In genomic region chr4:87121332-87122065, GRCh38 we compare ENCODE assay signal across 11 cellular contexts.
DNase-seq lines count a peak whose midpoint lies in the region; ATAC-seq and TF ChIP-seq lines count a peak whose summit lies in the region.
"Had no signal": no experiment of that assay in that cellular context is flagged by ENCODE, and none has a peak within 500 bp of the region (broad histone marks: within the 10 kb centered on the region; RNA-seq: fewer than 3 reads in every experiment).

No MANE protein-coding gene starts in this region.

- intact Hi-C loops in right cardiac atrium (cut with DNase I) (no loop called here), PC-3 (cut with micrococcal nuclease) (no loop called here)

- H2AFZ ChIP-seq in GM23338: no peak overlapping the region
- no peak overlapping the region for H2AFZ ChIP-seq in Karpas-422 (ENCODE audit: low read length)
- no peak overlapping the region for H2AFZ ChIP-seq in PC-3 (ENCODE audit: low read length)
- H2AFZ ChIP-seq: PC-9 had no signal

- no peak overlapping the region for H3K4me3 Mint-ChIP-seq in GM23338
- H3K4me3 Mint-ChIP-seq in stimulated activated effector memory CD8-positive, alpha-beta T cell treated with anti-CD3 and anti-CD28 coated beads, Interleukin-12 subunit alpha, Interleukin-12 subunit beta, amount 100 ng/mL, for 72 hours: no peak overlapping the region

- peaks cover 2% of the 10 kb centered on the region for H3K27me3 Mint-ChIP-seq in GM23338 (ENCODE audit: insufficient read depth, low read depth, poor library complexity)

- H3K4me3 ChIP-seq in GM23338: no peak overlapping the region
- H3K4me3 ChIP-seq in astrocyte of the spinal cord (ENCODE audit: low read depth, low read length): no peak overlapping the region
- H3K4me3 ChIP-seq in right cardiac atrium (ENCODE audit: low read length): no peak overlapping the region
- no peak overlapping the region for H3K4me3 ChIP-seq in Karpas-422 (ENCODE audit: low read length)
- H3K4me3 ChIP-seq in PC-3 (ENCODE audit: low read length): no peak overlapping the region
- H3K4me3 ChIP-seq: PC-9 had no signal

- no peak overlapping the region for H3K9ac ChIP-seq in Karpas-422 (ENCODE audit: low read length)
- no peak overlapping the region for H3K9ac ChIP-seq in PC-3 (ENCODE audit: low read length)

- CTCF ChIA-PET in PC-3 (lab: Charles Lee): no interaction called here

- no peak for TF ChIP-seq CTCF in GM23338 (conservative IDR thresholded peaks at IDR 0.05; ENCODE audit: low read depth in 2 of 2)
- TF ChIP-seq CTCF in astrocyte of the spinal cord (IDR thresholded peaks at IDR 0.05; ENCODE audit: low read depth, low read length): no peak
- no peak for TF ChIP-seq CTCF in PC-3 (conservative IDR thresholded peaks at IDR 0.05; ENCODE audit: low read depth, low read length)

- H3K79me2 ChIP-seq in GM23338 (replicated peaks; ENCODE audit: insufficient read depth) (peaks cover 10% of the 10 kb centered on the region; the same call in 1 of the 2 replicates), Karpas-422 (ENCODE audit: low read length) (no peaks in the 10 kb centered on the region), PC-3 (ENCODE audit: low read length) (no peaks in the 10 kb centered on the region)

- H3K27me3 ChIP-seq in GM23338 (ENCODE audit: insufficient read depth) (no peaks in the 10 kb centered on the region), right cardiac atrium (ENCODE audit: control insufficient read depth, insufficient read depth) (no peaks in the 10 kb centered on the region), Karpas-422 (ENCODE audit: low read length) (no peaks in the 10 kb centered on the region), PC-3 (ENCODE audit: low read length) (no peaks in the 10 kb centered on the region)
- H3K27me3 ChIP-seq: brain microvascular endothelial cell had no signal

- peaks cover 14% of the 10 kb centered on the region for H3K4me1 ChIP-seq in GM23338 (ENCODE audit: insufficient read depth)
- peaks cover 14% of the 10 kb centered on the region for H3K4me1 ChIP-seq in right cardiac atrium (ENCODE audit: control insufficient read depth, insufficient read depth, low read length)
- H3K4me1 ChIP-seq in Karpas-422 (ENCODE audit: low read length): no peaks in the 10 kb centered on the region
- H3K4me1 ChIP-seq in PC-3 (ENCODE audit: insufficient read depth, low read length): peaks cover 15% of the 10 kb centered on the region

- H3K9me3 ChIP-seq in right cardiac atrium (ENCODE audit: control insufficient read depth, low read length) (no peaks in the 10 kb centered on the region), Karpas-422 (ENCODE audit: low read length) (no peaks in the 10 kb centered on the region), PC-3 (ENCODE audit: low read length) (no peaks in the 10 kb centered on the region)

- no peaks in the 10 kb centered on the region for H3F3A ChIP-seq in GM23338 (replicated peaks; ENCODE audit: low read depth)
- H3F3A ChIP-seq in PC-3 (ENCODE audit: low read length, unreplicated experiment): no peaks in the 10 kb centered on the region

- H3K4me2 ChIP-seq in GM23338 (no peak overlapping the region), Karpas-422 (ENCODE audit: low read depth, low read length, poor library complexity, severe bottlenecking) (no peak overlapping the region), PC-3 (ENCODE audit: low read length) (no peak overlapping the region)
- H3K4me2 ChIP-seq: PC-9 had no signal

- peaks cover 5% of the 10 kb centered on the region; the same call in 1 of the 2 replicates for H4K20me1 ChIP-seq in GM23338 (replicated peaks; ENCODE audit: insufficient read depth)
- no peaks in the 10 kb centered on the region for H4K20me1 ChIP-seq in Karpas-422 (ENCODE audit: insufficient read depth, low read depth, low read length)
- H4K20me1 ChIP-seq in PC-3 (ENCODE audit: low read length): no peaks in the 10 kb centered on the region

- H3K9me2 ChIP-seq in GM23338 (ENCODE audit: insufficient read depth) (no peaks in the 10 kb centered on the region), Karpas-422 (replicated peaks; ENCODE audit: insufficient read depth, low read length) (no peaks in the 10 kb centered on the region), PC-3 (replicated peaks; ENCODE audit: low read length) (no peaks in the 10 kb centered on the region)

- ATAC-seq in GM23338 (no peak), right cardiac atrium (peak; percentile 25 to 29), PC-3 (no peak)
- no peak for ATAC-seq in stimulated activated effector memory CD8-positive, alpha-beta T cell treated with anti-CD3 and anti-CD28 coated beads, Interleukin-12 subunit alpha, Interleukin-12 subunit beta, amount 100 ng/mL, for 72 hours

- peak overlapping the region; percentile 5; the same call in 1 of the 2 replicates for H3K27ac Mint-ChIP-seq in GM23338
- peak overlapping the region; percentile 88 for H3K27ac Mint-ChIP-seq in stimulated activated effector memory CD8-positive, alpha-beta T cell treated with anti-CD3 and anti-CD28 coated beads, Interleukin-12 subunit alpha, Interleukin-12 subunit beta, amount 100 ng/mL, for 72 hours

- no peak for DNase-seq in GM23338 (ENCODE audit: low spot score)
- peak; percentile 42 for DNase-seq in astrocyte of the spinal cord (ENCODE audit: low read depth, low spot score)
- DNase-seq in right cardiac atrium: no peak
- no peak for DNase-seq in stimulated activated effector memory CD8-positive, alpha-beta T cell treated with anti-CD3 and anti-CD28 coated beads, Interleukin-12 subunit alpha, Interleukin-12 subunit beta, amount 100 ng/mL, for 72 hours (ENCODE audit: low spot score in 2 of 2)
- DNase-seq in Karpas-422: no peak
- no peak for DNase-seq in hippocampal formation (lab: John Stamatoyannopoulos, UW)
- DNase-seq in PC-3: no peak
- DNase-seq: activated CD4-positive, alpha-beta T cell treated with anti-CD3 and anti-CD28 coated beads, Interleukin-2, amount 50 U/mL, for 4 hours; NCI-H1436; PC-9 had no signal

- H3K9me3 Mint-ChIP-seq in GM23338: no peaks in the 10 kb centered on the region
- H3K9me3 Mint-ChIP-seq in stimulated activated effector memory CD8-positive, alpha-beta T cell treated with anti-CD3 and anti-CD28 coated beads, Interleukin-12 subunit alpha, Interleukin-12 subunit beta, amount 100 ng/mL, for 72 hours: no peaks in the 10 kb centered on the region

- H3K36me3 ChIP-seq in GM23338 (ENCODE audit: insufficient read depth) (peaks cover 9% of the 10 kb centered on the region; the same call in 1 of the 2 replicates), Karpas-422 (ENCODE audit: insufficient read depth, low read length) (no peaks in the 10 kb centered on the region), PC-3 (ENCODE audit: low read depth, low read length) (no peaks in the 10 kb centered on the region)

- in situ Hi-C loops in astrocyte of the spinal cord (cut with HindIII; ENCODE audit: low sequenced_read_pairs): no loop called here

- 65% methylated on average over 4 of the region's 4 CpGs for WGBS in right cardiac atrium

- H3K4me1 Mint-ChIP-seq in GM23338: peaks cover 22% of the 10 kb centered on the region
- peaks cover 23% of the 10 kb centered on the region for H3K4me1 Mint-ChIP-seq in stimulated activated effector memory CD8-positive, alpha-beta T cell treated with anti-CD3 and anti-CD28 coated beads, Interleukin-12 subunit alpha, Interleukin-12 subunit beta, amount 100 ng/mL, for 72 hours

- BruUV-seq in PC-3 (replicated peaks; lab: Mats Ljungman, UMichigan): no TSS peak

- POLR2A ChIA-PET in PC-3 (lab: Charles Lee; ENCODE audit: unreplicated experiment): no interaction called here

- peaks cover 44% of the 10 kb centered on the region for H3K36me3 Mint-ChIP-seq in GM23338 (ENCODE audit: low read depth)
- H3K36me3 Mint-ChIP-seq in stimulated activated effector memory CD8-positive, alpha-beta T cell treated with anti-CD3 and anti-CD28 coated beads, Interleukin-12 subunit alpha, Interleukin-12 subunit beta, amount 100 ng/mL, for 72 hours: peaks cover 76% of the 10 kb centered on the region

- H3K27ac ChIP-seq in GM23338 (ENCODE audit: low read depth) (no peak overlapping the region), right cardiac atrium (ENCODE audit: low read length) (peak overlapping the region; percentile 86), Karpas-422 (ENCODE audit: low read length) (no peak overlapping the region), PC-3 (ENCODE audit: low read length) (no peak overlapping the region)
- H3K27ac ChIP-seq: PC-9 had no signal

Comparison
In these comparisons a context has a peak if more than half of its experiments do, and no peak if none do; other contexts are left out.
1. ATAC-seq: peak in right cardiac atrium (2 of 2); none in GM23338 (single experiment), stimulated activated effector memory CD8-positive, alpha-beta T cell treated with anti-CD3 and anti-CD28 coated beads, Interleukin-12 subunit alpha, Interleukin-12 subunit beta, amount 100 ng/mL, for 72 hours (single experiment) and PC-3 (single experiment).